ENCODE assay signal across 1 cellular context in the genomic region with DNA sequence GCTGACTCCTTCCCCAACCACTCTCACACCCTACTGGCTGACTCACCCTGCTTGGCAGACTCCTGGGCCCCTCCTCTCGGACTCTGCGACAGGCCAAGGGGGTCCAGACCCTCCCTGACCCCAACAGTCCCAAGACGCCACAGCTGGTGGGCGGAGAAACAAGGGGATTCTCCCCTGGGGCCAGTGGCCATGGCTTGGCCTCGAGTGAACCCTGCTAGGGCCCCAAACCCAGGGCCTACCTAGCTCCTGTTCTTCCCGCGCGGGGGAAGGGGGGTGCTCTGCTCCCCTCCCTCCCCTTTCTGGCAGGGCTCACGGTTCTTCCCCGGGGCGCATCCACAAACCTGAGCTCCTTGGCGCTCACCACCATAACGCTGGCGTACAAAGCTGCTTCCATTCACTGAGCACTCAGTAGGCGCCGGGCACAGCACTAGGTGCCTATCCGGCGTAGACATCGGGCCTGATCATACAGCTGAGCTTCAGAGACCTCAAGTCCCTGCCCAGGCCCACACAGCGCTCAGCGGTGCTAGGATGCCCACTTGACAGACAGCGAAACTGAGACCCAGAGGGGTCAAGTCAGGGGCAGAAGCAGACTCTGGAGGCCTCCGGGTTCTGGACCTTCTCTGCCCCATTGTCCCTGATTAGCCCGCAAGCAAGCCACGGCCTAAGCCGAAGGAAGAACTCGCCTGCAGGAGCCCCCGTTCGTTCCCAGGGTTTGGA.
A peak's percentile ranks its signal among the peaks of the same experiment; 100 is the strongest.
TF ChIP-seq lines count a peak whose summit lies in the region.

No MANE protein-coding gene starts in this region.

TF ChIP-seq in HepG2, 621 proteins besides CTCF, POLR2A, EP300 and RAD21 (continues in another document):
- TF ChIP-seq, protein P1, sequence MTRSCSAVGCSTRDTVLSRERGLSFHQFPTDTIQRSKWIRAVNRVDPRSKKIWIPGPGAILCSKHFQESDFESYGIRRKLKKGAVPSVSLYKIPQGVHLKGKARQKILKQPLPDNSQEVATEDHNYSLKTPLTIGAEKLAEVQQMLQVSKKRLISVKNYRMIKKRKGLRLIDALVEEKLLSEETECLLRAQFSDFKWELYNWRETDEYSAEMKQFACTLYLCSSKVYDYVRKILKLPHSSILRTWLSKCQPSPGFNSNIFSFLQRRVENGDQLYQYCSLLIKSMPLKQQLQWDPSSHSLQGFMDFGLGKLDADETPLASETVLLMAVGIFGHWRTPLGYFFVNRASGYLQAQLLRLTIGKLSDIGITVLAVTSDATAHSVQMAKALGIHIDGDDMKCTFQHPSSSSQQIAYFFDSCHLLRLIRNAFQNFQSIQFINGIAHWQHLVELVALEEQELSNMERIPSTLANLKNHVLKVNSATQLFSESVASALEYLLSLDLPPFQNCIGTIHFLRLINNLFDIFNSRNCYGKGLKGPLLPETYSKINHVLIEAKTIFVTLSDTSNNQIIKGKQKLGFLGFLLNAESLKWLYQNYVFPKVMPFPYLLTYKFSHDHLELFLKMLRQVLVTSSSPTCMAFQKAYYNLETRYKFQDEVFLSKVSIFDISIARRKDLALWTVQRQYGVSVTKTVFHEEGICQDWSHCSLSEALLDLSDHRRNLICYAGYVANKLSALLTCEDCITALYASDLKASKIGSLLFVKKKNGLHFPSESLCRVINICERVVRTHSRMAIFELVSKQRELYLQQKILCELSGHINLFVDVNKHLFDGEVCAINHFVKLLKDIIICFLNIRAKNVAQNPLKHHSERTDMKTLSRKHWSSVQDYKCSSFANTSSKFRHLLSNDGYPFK (CRISPR knock-in tag; IDR thresholded peaks at IDR 0.05; ENCODE audit: borderline replicate concordance) = peak; percentile 22; the same call in 1 of the 2 replicates
- TF ChIP-seq, protein P2, sequence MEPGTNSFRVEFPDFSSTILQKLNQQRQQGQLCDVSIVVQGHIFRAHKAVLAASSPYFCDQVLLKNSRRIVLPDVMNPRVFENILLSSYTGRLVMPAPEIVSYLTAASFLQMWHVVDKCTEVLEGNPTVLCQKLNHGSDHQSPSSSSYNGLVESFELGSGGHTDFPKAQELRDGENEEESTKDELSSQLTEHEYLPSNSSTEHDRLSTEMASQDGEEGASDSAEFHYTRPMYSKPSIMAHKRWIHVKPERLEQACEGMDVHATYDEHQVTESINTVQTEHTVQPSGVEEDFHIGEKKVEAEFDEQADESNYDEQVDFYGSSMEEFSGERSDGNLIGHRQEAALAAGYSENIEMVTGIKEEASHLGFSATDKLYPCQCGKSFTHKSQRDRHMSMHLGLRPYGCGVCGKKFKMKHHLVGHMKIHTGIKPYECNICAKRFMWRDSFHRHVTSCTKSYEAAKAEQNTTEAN (CRISPR knock-in tag; conservative IDR thresholded peaks at IDR 0.05) = 0 out of 2 replicates have a peak, but pooled peaks have one; percentile 7
- TF ChIP-seq HHEX (CRISPR knock-in tag; IDR thresholded peaks at IDR 0.05) (0 out of 2 replicates have a peak, but pooled peaks have one; percentile 30), ZMAT3 (CRISPR knock-in tag; conservative IDR thresholded peaks at IDR 0.05) (0 out of 2 replicates have a peak, but pooled peaks have one; percentile 9), RXRB (CRISPR knock-in tag; IDR thresholded peaks at IDR 0.05; ENCODE audit: borderline replicate concordance) (0 out of 2 replicates have a peak, but pooled peaks have one; percentile 23), TSC22D2 (CRISPR knock-in tag; IDR thresholded peaks at IDR 0.05; ENCODE audit: borderline replicate concordance) (peak; percentile 87; the same call in 1 of the 2 replicates), RCOR2 (CRISPR knock-in tag; IDR thresholded peaks at IDR 0.05) (peak; percentile 73), ZNF225 (CRISPR knock-in tag; IDR thresholded peaks at IDR 0.05) (peak; percentile 44), THAP11 (CRISPR knock-in tag; IDR thresholded peaks at IDR 0.05) (no peak), ZBTB38 (CRISPR knock-in tag; IDR thresholded peaks at IDR 0.05) (peak; percentile 40; the same call in 1 of the 2 replicates), ESRRA (CRISPR knock-in tag; IDR thresholded peaks at IDR 0.05; ENCODE audit: low read depth) (peak; percentile 33; the same call in 1 of the 2 replicates), RORA (CRISPR knock-in tag; IDR thresholded peaks at IDR 0.05) (no peak), ZNF451 (CRISPR knock-in tag; IDR thresholded peaks at IDR 0.05) (no peak), PLRG1 (conservative IDR thresholded peaks at IDR 0.05) (no peak), ZMYM3 (CRISPR knock-in tag; IDR thresholded peaks at IDR 0.05) (peak; percentile 98), ZNF552 (CRISPR knock-in tag; IDR thresholded peaks at IDR 0.05; ENCODE audit: borderline replicate concordance) (0 out of 2 replicates have a peak, but pooled peaks have one; percentile 24), POLR2G (IDR thresholded peaks at IDR 0.05; ENCODE audit: low read depth, low read length) (no peak), EEA1 (CRISPR knock-in tag; IDR thresholded peaks at IDR 0.05; ENCODE audit: borderline replicate concordance) (0 out of 2 replicates have a peak, but pooled peaks have one; percentile 28), KDM1A (CRISPR knock-in tag; IDR thresholded peaks at IDR 0.05) (peak; percentile 97), EED (CRISPR knock-in tag; IDR thresholded peaks at IDR 0.05) (peak; percentile 68; the same call in 1 of the 2 replicates), ZNF569 (CRISPR knock-in tag; IDR thresholded peaks at IDR 0.05; ENCODE audit: borderline replicate concordance) (no peak), ZNF83 (CRISPR knock-in tag; IDR thresholded peaks at IDR 0.05; ENCODE audit: borderline replicate concordance) (peak; percentile 18; the same call in 1 of the 2 replicates), ZNF510 (CRISPR knock-in tag; IDR thresholded peaks at IDR 0.05; ENCODE audit: low read depth) (0 out of 2 replicates have a peak, but pooled peaks have one; percentile 2), ZFP37 (CRISPR knock-in tag; IDR thresholded peaks at IDR 0.05; ENCODE audit: borderline replicate concordance) (0 out of 2 replicates have a peak, but pooled peaks have one; percentile 37), NRL (CRISPR knock-in tag; IDR thresholded peaks at IDR 0.05; ENCODE audit: borderline replicate concordance) (peak; percentile 67; the same call in 1 of the 2 replicates), ZNF768 (CRISPR knock-in tag; IDR thresholded peaks at IDR 0.05) (peak; percentile 97), HDAC2 (CRISPR knock-in tag; IDR thresholded peaks at IDR 0.05) (peak; percentile 65; the same call in 1 of the 2 replicates), SAFB2 (CRISPR knock-in tag; IDR thresholded peaks at IDR 0.05; ENCODE audit: borderline replicate concordance, low read depth) (0 out of 2 replicates have a peak, but pooled peaks have one; percentile 11), ZNF232 (CRISPR knock-in tag; IDR thresholded peaks at IDR 0.05; ENCODE audit: borderline replicate concordance) (peak; percentile 56; the same call in 1 of the 2 replicates), FLYWCH1 (CRISPR knock-in tag; IDR thresholded peaks at IDR 0.05) (no peak), SNAI1 (CRISPR knock-in tag; IDR thresholded peaks at IDR 0.05; ENCODE audit: borderline replicate concordance) (0 out of 2 replicates have a peak, but pooled peaks have one; percentile 14), ZNF776 (CRISPR knock-in tag; IDR thresholded peaks at IDR 0.05) (peak; percentile 74; the same call in 1 of the 2 replicates), ZNF235 (CRISPR knock-in tag; IDR thresholded peaks at IDR 0.05; ENCODE audit: borderline replicate concordance) (no peak), ZNF501 (CRISPR knock-in tag; IDR thresholded peaks at IDR 0.05) (no peak), ZNF878 (CRISPR knock-in tag; IDR thresholded peaks at IDR 0.05) (no peak), ZNF713 (CRISPR knock-in tag; IDR thresholded peaks at IDR 0.05) (0 out of 2 replicates have a peak, but pooled peaks have one; percentile 78), ZNF230 (CRISPR knock-in tag; IDR thresholded peaks at IDR 0.05) (0 out of 2 replicates have a peak, but pooled peaks have one; percentile 1), HIVEP1 (CRISPR knock-in tag; IDR thresholded peaks at IDR 0.05) (peak; percentile 63), PCBP1 (IDR thresholded peaks at IDR 0.05; ENCODE audit: borderline replicate concordance, low read depth, low read length) (0 out of 2 replicates have a peak, but pooled peaks have one; percentile 35), ADNP (CRISPR knock-in tag; IDR thresholded peaks at IDR 0.05) (peak; percentile 88; the same call in 1 of the 2 replicates), FOXO1 (CRISPR knock-in tag; IDR thresholded peaks at IDR 0.05) (no peak; the same call in 1 of the 2 replicates), CBX1 (IDR thresholded peaks at IDR 0.05; ENCODE audit: low read depth) (peak; percentile 16), ZNF629 (CRISPR knock-in tag; conservative IDR thresholded peaks at IDR 0.05) (peak; percentile 99), RBM39 (IDR thresholded peaks at IDR 0.05; ENCODE audit: low read depth, low read length, poor library complexity, severe bottlenecking) (peak; percentile 9)
- TF ChIP-seq, protein P3, sequence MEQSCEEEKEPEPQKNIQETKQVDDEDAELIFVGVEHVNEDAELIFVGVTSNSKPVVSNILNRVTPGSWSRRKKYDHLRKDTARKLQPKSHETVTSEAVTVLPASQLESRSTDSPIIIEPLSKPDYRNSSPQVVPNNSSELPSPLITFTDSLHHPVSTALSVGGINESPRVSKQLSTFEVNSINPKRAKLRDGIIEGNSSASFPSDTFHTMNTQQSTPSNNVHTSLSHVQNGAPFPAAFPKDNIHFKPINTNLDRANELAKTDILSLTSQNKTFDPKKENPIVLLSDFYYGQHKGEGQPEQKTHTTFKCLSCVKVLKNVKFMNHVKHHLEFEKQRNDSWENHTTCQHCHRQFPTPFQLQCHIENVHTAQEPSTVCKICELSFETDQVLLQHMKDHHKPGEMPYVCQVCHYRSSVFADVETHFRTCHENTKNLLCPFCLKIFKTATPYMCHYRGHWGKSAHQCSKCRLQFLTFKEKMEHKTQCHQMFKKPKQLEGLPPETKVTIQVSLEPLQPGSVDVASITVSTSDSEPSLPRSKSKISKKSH (CRISPR knock-in tag; IDR thresholded peaks at IDR 0.05; ENCODE audit: borderline replicate concordance) = peak; percentile 71; the same call in 1 of the 2 replicates
- TF ChIP-seq, protein P4, sequence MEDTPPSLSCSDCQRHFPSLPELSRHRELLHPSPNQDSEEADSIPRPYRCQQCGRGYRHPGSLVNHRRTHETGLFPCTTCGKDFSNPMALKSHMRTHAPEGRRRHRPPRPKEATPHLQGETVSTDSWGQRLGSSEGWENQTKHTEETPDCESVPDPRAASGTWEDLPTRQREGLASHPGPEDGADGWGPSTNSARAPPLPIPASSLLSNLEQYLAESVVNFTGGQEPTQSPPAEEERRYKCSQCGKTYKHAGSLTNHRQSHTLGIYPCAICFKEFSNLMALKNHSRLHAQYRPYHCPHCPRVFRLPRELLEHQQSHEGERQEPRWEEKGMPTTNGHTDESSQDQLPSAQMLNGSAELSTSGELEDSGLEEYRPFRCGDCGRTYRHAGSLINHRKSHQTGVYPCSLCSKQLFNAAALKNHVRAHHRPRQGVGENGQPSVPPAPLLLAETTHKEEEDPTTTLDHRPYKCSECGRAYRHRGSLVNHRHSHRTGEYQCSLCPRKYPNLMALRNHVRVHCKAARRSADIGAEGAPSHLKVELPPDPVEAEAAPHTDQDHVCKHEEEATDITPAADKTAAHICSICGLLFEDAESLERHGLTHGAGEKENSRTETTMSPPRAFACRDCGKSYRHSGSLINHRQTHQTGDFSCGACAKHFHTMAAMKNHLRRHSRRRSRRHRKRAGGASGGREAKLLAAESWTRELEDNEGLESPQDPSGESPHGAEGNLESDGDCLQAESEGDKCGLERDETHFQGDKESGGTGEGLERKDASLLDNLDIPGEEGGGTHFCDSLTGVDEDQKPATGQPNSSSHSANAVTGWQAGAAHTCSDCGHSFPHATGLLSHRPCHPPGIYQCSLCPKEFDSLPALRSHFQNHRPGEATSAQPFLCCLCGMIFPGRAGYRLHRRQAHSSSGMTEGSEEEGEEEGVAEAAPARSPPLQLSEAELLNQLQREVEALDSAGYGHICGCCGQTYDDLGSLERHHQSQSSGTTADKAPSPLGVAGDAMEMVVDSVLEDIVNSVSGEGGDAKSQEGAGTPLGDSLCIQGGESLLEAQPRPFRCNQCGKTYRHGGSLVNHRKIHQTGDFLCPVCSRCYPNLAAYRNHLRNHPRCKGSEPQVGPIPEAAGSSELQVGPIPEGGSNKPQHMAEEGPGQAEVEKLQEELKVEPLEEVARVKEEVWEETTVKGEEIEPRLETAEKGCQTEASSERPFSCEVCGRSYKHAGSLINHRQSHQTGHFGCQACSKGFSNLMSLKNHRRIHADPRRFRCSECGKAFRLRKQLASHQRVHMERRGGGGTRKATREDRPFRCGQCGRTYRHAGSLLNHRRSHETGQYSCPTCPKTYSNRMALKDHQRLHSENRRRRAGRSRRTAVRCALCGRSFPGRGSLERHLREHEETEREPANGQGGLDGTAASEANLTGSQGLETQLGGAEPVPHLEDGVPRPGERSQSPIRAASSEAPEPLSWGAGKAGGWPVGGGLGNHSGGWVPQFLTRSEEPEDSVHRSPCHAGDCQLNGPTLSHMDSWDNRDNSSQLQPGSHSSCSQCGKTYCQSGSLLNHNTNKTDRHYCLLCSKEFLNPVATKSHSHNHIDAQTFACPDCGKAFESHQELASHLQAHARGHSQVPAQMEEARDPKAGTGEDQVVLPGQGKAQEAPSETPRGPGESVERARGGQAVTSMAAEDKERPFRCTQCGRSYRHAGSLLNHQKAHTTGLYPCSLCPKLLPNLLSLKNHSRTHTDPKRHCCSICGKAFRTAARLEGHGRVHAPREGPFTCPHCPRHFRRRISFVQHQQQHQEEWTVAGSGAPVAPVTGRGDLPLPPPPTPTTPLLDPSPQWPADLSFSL (CRISPR knock-in tag; IDR thresholded peaks at IDR 0.05) = no peak; the same call in 1 of the 2 replicates
- TF ChIP-seq, protein P5, sequence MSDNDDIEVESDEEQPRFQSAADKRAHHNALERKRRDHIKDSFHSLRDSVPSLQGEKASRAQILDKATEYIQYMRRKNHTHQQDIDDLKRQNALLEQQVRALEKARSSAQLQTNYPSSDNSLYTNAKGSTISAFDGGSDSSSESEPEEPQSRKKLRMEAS (IDR thresholded peaks at IDR 0.05) = no peak
- TF ChIP-seq, protein P6, sequence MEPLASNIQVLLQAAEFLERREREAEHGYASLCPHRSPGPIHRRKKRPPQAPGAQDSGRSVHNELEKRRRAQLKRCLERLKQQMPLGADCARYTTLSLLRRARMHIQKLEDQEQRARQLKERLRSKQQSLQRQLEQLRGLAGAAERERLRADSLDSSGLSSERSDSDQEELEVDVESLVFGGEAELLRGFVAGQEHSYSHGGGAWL (CRISPR knock-in tag; IDR thresholded peaks at IDR 0.05) = no peak
- TF ChIP-seq, protein P7, sequence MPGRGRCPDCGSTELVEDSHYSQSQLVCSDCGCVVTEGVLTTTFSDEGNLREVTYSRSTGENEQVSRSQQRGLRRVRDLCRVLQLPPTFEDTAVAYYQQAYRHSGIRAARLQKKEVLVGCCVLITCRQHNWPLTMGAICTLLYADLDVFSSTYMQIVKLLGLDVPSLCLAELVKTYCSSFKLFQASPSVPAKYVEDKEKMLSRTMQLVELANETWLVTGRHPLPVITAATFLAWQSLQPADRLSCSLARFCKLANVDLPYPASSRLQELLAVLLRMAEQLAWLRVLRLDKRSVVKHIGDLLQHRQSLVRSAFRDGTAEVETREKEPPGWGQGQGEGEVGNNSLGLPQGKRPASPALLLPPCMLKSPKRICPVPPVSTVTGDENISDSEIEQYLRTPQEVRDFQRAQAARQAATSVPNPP (CRISPR knock-in tag; IDR thresholded peaks at IDR 0.05) = no peak
